Comparison of ENCODE assay signal across 10 cellular contexts in the genomic region with DNA sequence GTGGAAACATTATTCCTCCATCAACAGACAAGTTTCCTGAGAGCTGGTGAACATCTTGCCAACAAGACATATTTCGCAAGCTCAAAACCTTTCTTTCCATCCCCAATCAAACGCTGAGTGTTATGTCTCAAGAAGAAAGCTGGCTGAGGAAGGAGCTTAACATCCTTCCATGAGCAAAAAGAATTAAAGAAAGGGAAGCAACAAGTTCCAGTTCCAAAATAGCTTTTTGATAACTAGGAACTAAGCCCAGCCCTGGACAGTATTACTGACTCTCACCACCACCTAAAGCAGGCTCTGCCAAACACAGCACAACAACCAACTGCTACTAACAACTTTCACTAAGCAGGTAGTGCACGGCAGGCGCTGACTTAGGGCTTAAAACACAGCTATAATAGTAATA. TPM values are rescaled to one million over a fixed set of nuclear protein-coding genes. Genes with fewer than 3 reads are reported as not detected.
DNase-seq lines count a peak whose midpoint lies in the region; ATAC-seq and TF ChIP-seq lines count a peak whose summit lies in the region.
"Had no signal": no experiment of that assay in that cellular context is flagged by ENCODE, and none has a peak within 500 bp of the region (broad histone marks: within the 10 kb centered on the region; RNA-seq: fewer than 3 reads in every experiment).

No MANE protein-coding gene starts in this region.

- no peak overlapping the region for H2AK9ac ChIP-seq in IMR-90 (replicated peaks; ENCODE audit: low read depth, low read length, poor library complexity)

- H3K27ac Mint-ChIP-seq in activated naive CD8-positive, alpha-beta T cell treated with anti-CD3 and anti-CD28 coated beads, Interleukin-2, amount 50 U/mL, for 24 hours = peak overlapping the region; percentile 94

- no peaks in the 10 kb centered on the region for H3K27me3 Mint-ChIP-seq in activated naive CD8-positive, alpha-beta T cell treated with anti-CD3 and anti-CD28 coated beads, Interleukin-2, amount 50 U/mL, for 24 hours

- no peak overlapping the region for H3K56ac ChIP-seq in IMR-90 (ENCODE audit: extremely low read depth, insufficient read depth, low read length)

- H2BK5ac ChIP-seq in IMR-90 (ENCODE audit: low read depth, low read length, poor library complexity, severe bottlenecking) = peak overlapping the region; percentile 84

- no peak for TF ChIP-seq RAD21 in IMR-90 (IDR thresholded peaks at IDR 0.05; ENCODE audit: low read length)

- H3K9ac ChIP-seq in IMR-90 (ENCODE audit: low read depth, low read length) = peak overlapping the region; percentile 57; the same call in 1 of the 2 replicates

- peak overlapping the region; percentile 54; the same call in 2 of the 3 replicates for H2BK15ac ChIP-seq in IMR-90 (ENCODE audit: low read depth, low read length)

- peak overlapping the region; percentile 82 for H4K5ac ChIP-seq in IMR-90 (ENCODE audit: low read depth, low read length)

- H4K91ac ChIP-seq in IMR-90 (ENCODE audit: insufficient read depth, low read depth, low read length) = peak overlapping the region; percentile 53; the same call in 1 of the 2 replicates

- H2BK20ac ChIP-seq in IMR-90 (ENCODE audit: low read depth, low read length) = peak overlapping the region; percentile 59

- CTCF ChIA-PET in IMR-90 (lab: Yijun Ruan, JAX) = interaction anchor here (0.6 kb wide), 1 partner anchor 29 kb away, joined by 3 read pairs; no protein-coding TSS in a partner anchor

- H3K9me3 ChIP-seq in IMR-90 (ENCODE audit: control insufficient read depth, insufficient read depth, low read length) = no peaks in the 10 kb centered on the region
- H3K9me3 ChIP-seq in effector memory CD4-positive, alpha-beta T cell (ENCODE audit: control insufficient read depth, low read length) = no peaks in the 10 kb centered on the region

- peak overlapping the region in 1 of 2 experiments; percentile 75; a peak in 2 of 4 replicates for H4K8ac ChIP-seq in IMR-90 (ENCODE audit: low read depth in 2 of 2, low read length in 2 of 2)

- H3K4me1 ChIP-seq in IMR-90 (ENCODE audit: control insufficient read depth, insufficient read depth, low read length) = peaks cover 51% of the 10 kb centered on the region
- H3K4me1 ChIP-seq in effector memory CD4-positive, alpha-beta T cell (ENCODE audit: control insufficient read depth, insufficient read depth, low read length, poor library complexity, severe bottlenecking) = peaks cover 60% of the 10 kb centered on the region

- H3K27ac ChIP-seq in IMR-90 (ENCODE audit: insufficient read depth, low read length) = peak overlapping the region; percentile 96
- H3K27ac ChIP-seq in layer of hippocampus (ENCODE audit: low read depth, low read length) = peak overlapping the region; percentile 59
- no peak overlapping the region for H3K27ac ChIP-seq in effector memory CD4-positive, alpha-beta T cell (ENCODE audit: insufficient read depth, low read length, poor library complexity, severe bottlenecking)

- H3K4me1 Mint-ChIP-seq in activated naive CD8-positive, alpha-beta T cell treated with anti-CD3 and anti-CD28 coated beads, Interleukin-2, amount 50 U/mL, for 24 hours = peaks cover 86% of the 10 kb centered on the region

- peak overlapping the region; percentile 75 for H3K4ac ChIP-seq in IMR-90 (ENCODE audit: low read depth, low read length)

- peaks cover 98% of the 10 kb centered on the region for H4K20me1 ChIP-seq in IMR-90 (ENCODE audit: insufficient read depth, low read length)

- peaks cover 69% of the 10 kb centered on the region for H3K9me1 ChIP-seq in IMR-90 (ENCODE audit: insufficient read depth, low read length)

- intact Hi-C loops in IMR-90 (cut with micrococcal nuclease) = no loop called here

- peak overlapping the region; percentile 84; the same call in 1 of the 2 replicates for H2AK5ac ChIP-seq in IMR-90 (ENCODE audit: low read depth, low read length)

- BruUV-seq in IMR-90 (replicated peaks; lab: Mats Ljungman, UMichigan) = no TSS peak

- H3K4me2 ChIP-seq in IMR-90 (ENCODE audit: low read depth, low read length) = peak overlapping the region; percentile 72

- H3K4me3 Mint-ChIP-seq in activated naive CD8-positive, alpha-beta T cell treated with anti-CD3 and anti-CD28 coated beads, Interleukin-2, amount 50 U/mL, for 24 hours = peak overlapping the region; percentile 64

- dilution Hi-C loops in IMR-90 (cut with HindIII; ENCODE audit: low sequenced_read_pairs, unreplicated experiment) = no loop called here

- H3K4me3 ChIP-seq in IMR-90 (ENCODE audit: insufficient read depth, low read depth, low read length) = no peak overlapping the region
- no peak overlapping the region for H3K4me3 ChIP-seq in effector memory CD4-positive, alpha-beta T cell (ENCODE audit: insufficient read depth, low read depth, low read length, poor library complexity, severe bottlenecking)
- H3K4me3 ChIP-seq: GM12878 had no signal

- no peaks in the 10 kb centered on the region for H3K9me3 Mint-ChIP-seq in activated naive CD8-positive, alpha-beta T cell treated with anti-CD3 and anti-CD28 coated beads, Interleukin-2, amount 50 U/mL, for 24 hours

- H3K18ac ChIP-seq in IMR-90 (ENCODE audit: low read depth, low read length) = peak overlapping the region; percentile 84

- peak overlapping the region; percentile 66 for H3K23ac ChIP-seq in IMR-90 (ENCODE audit: low read depth, low read length)

- peaks cover 37% of the 10 kb centered on the region for H3K36me3 Mint-ChIP-seq in activated naive CD8-positive, alpha-beta T cell treated with anti-CD3 and anti-CD28 coated beads, Interleukin-2, amount 50 U/mL, for 24 hours (ENCODE audit: low read depth)

- TF ChIP-seq CTCF in IMR-90 (conservative IDR thresholded peaks at IDR 0.05; ENCODE audit: low read depth, low read length) = no peak

- H2AFZ ChIP-seq in IMR-90 (replicated peaks; ENCODE audit: low read length, poor library complexity) = no peak overlapping the region

- POLR2A ChIA-PET in IMR-90 (lab: Charles Lee; ENCODE audit: unreplicated experiment) = interaction anchor here (0.7 kb wide), 1 partner anchor 86 kb away, joined by 3 read pairs; no protein-coding TSS in a partner anchor

- peaks cover 44 to 96% of the 10 kb centered on the region in 2 experiments for H3K79me1 ChIP-seq in IMR-90 (ENCODE audit: low read depth in 1 of 2, low read length in 2 of 2)

- peaks cover 15% of the 10 kb centered on the region for H3K36me3 ChIP-seq in IMR-90 (ENCODE audit: control insufficient read depth, insufficient read depth, low read length)
- H3K36me3 ChIP-seq in effector memory CD4-positive, alpha-beta T cell (ENCODE audit: control insufficient read depth, insufficient read depth, low read length) = peaks cover 9% of the 10 kb centered on the region

- in situ Hi-C loops in IMR-90 (cut with MboI; ENCODE audit: low sequenced_read_pairs) = no loop called here

- no peak; the same call in 1 of the 2 replicates for ATAC-seq in IMR-90 (ENCODE audit: low read depth)
- no peak for ATAC-seq in activated naive CD8-positive, alpha-beta T cell treated with anti-CD3 and anti-CD28 coated beads, Interleukin-2, amount 50 U/mL, for 24 hours
- ATAC-seq in GM19455 (IDR thresholded peaks at IDR 0.05; ENCODE audit: unreplicated experiment) = no peak
- no peak for ATAC-seq in GM21723 (IDR thresholded peaks at IDR 0.05; ENCODE audit: unreplicated experiment)
- ATAC-seq: GM12878 had no signal

- TF ChIP-seq POLR2A in IMR-90 (IDR thresholded peaks at IDR 0.05; ENCODE audit: low read depth, low read length) = no peak

- no peaks in the 10 kb centered on the region for H3K27me3 ChIP-seq in IMR-90 (ENCODE audit: control insufficient read depth, insufficient read depth, low read length)
- H3K27me3 ChIP-seq in layer of hippocampus (ENCODE audit: control insufficient read depth, insufficient read depth, low read length) = no peaks in the 10 kb centered on the region
- no peaks in the 10 kb centered on the region for H3K27me3 ChIP-seq in effector memory CD4-positive, alpha-beta T cell (replicated peaks; ENCODE audit: control insufficient read depth, insufficient read depth, low read length, poor library complexity, severe bottlenecking)

- DNase-seq in IMR-90 (peak; percentile 81), stromal cell of bone marrow (ENCODE audit: low read depth) (peak; percentile 86), NCI-H1105 (lab: John Stamatoyannopoulos, UW) (no peak)
- no peak for DNase-seq in activated naive CD8-positive, alpha-beta T cell treated with anti-CD3 and anti-CD28 coated beads, Interleukin-2, amount 50 U/mL, for 24 hours
- DNase-seq in effector memory CD4-positive, alpha-beta T cell = no peak
- DNase-seq: OCI-M1 had no signal

- peak overlapping the region; percentile 28; the same call in 1 of the 2 replicates for H2BK120ac ChIP-seq in IMR-90 (ENCODE audit: low read depth, low read length)

- no CpG with 5 or more reads among the region's 4 CpGs for WGBS in IMR-90 (ENCODE audit: extremely low coverage in 2 of 2, insufficient read length in 1 of 2), 2 experiments

- peak overlapping the region; percentile 58 for H3K14ac ChIP-seq in IMR-90 (replicated peaks; ENCODE audit: low read depth, low read length)

TF ChIP-seq in IMR-90, 13 proteins besides CTCF, POLR2A, EP300 and RAD21:
- TF ChIP-seq SMC3 (IDR thresholded peaks at IDR 0.05; ENCODE audit: low read depth, low read length) (no peak), CEBPB (IDR thresholded peaks at IDR 0.05; ENCODE audit: low read depth, low read length) (peak; percentile 94), RCOR1 (IDR thresholded peaks at IDR 0.05; ENCODE audit: insufficient replicate concordance, low read length) (no peak), BHLHE40 (IDR thresholded peaks at IDR 0.05; ENCODE audit: low read depth, low read length) (no peak)
- TF ChIP-seq, protein P1, sequence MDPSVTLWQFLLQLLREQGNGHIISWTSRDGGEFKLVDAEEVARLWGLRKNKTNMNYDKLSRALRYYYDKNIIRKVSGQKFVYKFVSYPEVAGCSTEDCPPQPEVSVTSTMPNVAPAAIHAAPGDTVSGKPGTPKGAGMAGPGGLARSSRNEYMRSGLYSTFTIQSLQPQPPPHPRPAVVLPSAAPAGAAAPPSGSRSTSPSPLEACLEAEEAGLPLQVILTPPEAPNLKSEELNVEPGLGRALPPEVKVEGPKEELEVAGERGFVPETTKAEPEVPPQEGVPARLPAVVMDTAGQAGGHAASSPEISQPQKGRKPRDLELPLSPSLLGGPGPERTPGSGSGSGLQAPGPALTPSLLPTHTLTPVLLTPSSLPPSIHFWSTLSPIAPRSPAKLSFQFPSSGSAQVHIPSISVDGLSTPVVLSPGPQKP (IDR thresholded peaks at IDR 0.05; ENCODE audit: borderline replicate concordance, low read depth, low read length) = no peak

RNA-seq across cellular contexts. Expression of a gene that starts 50.2 kb away (rescaled TPM):
- total RNA-seq in IMR-90 (2012; rRNA removed) = 180 and 216 TPM in 2 replicates
- 271 and 304 TPM in 2 replicates for polyA plus RNA-seq in IMR-90 (2012; rRNA removed)
- polyA plus RNA-seq in IMR-90 (2012; cell fraction: cytosol; rRNA removed) = 189 and 234 TPM in 2 replicates
- 74.4 and 139 TPM in 2 replicates for polyA plus RNA-seq in IMR-90 (2012; cell fraction: nucleus; rRNA removed; ENCODE audit: low replicate concordance)

Comparison
In these comparisons a context has a peak if more than half of its experiments do, and no peak if none do; other contexts are left out.
1. DNase-seq: peak in IMR-90 (single experiment) and stromal cell of bone marrow (single experiment); none in activated naive CD8-positive, alpha-beta T cell treated with anti-CD3 and anti-CD28 coated beads, Interleukin-2, amount 50 U/mL, for 24 hours (single experiment), effector memory CD4-positive, alpha-beta T cell (0 of 3) and NCI-H1105 (single experiment).